10 cellular contexts compared by ENCODE assay signal in the genomic region with DNA sequence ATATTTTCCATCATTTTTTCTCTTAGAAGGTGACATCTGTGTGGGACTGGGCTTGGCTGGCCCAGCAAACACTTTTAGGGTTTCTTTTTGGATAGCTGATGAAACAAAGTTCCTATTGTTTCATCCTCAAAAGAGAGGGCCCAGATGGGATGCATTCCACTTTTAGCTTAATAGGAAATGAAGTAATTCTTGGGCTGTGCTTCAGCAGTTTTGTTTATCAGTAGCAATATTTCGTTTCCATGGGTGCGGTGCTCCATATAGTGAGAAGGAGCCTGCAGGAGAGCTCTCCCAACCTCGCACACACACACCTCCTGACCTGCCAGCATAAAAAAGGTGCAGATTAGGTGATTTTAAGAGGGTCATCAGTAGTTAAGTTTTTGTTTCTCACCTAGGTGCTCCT.
DNase-seq lines count a peak whose midpoint lies in the region; ATAC-seq, FAIRE-seq and TF ChIP-seq lines count a peak whose summit lies in the region.
"Had no signal": no experiment of that assay in that cellular context is flagged by ENCODE, and none has a peak within 500 bp of the region (broad histone marks: within the 10 kb centered on the region; RNA-seq: fewer than 3 reads in every experiment).

No MANE protein-coding gene starts in this region.

- peak overlapping the region; percentile 60; the same call in 1 of the 2 replicates for H3K23ac ChIP-seq in IMR-90 (ENCODE audit: low read depth, low read length)

- no peak overlapping the region; the same call in 1 of the 2 replicates for H4K5ac ChIP-seq in IMR-90 (ENCODE audit: low read depth, low read length)

- H3K4me2 ChIP-seq in IMR-90 (ENCODE audit: low read depth, low read length), result peak overlapping the region; percentile 55

- H4K8ac ChIP-seq in IMR-90 (ENCODE audit: low read depth in 2 of 2, low read length in 2 of 2), result peak overlapping the region; percentile 54 to 71; a peak in 3 of 4 replicates

- H3K27ac Mint-ChIP-seq in endothelial cell (ENCODE audit: unreplicated experiment), result peak overlapping the region; percentile 96
- peak overlapping the region; percentile 76 for H3K27ac Mint-ChIP-seq in mesothelial cell of epicardium
- H3K27ac Mint-ChIP-seq: activated CD8-positive, alpha-beta T cell treated with anti-CD3 and anti-CD28 coated beads for 36 hours; natural killer cell had no signal

- ATAC-seq in IMR-90 (ENCODE audit: low read depth), result peak; percentile 83
- ATAC-seq in GM21717 (IDR thresholded peaks at IDR 0.05; ENCODE audit: unreplicated experiment), result no peak
- ATAC-seq: activated CD8-positive, alpha-beta T cell treated with anti-CD3 and anti-CD28 coated beads for 36 hours; natural killer cell had no signal

- H3K9me3 ChIP-seq in IMR-90 (ENCODE audit: control insufficient read depth, insufficient read depth, low read length) (no peaks in the 10 kb centered on the region), kidney (ENCODE audit: control insufficient read depth in 1 of 2, low read length in 2 of 2) (no peaks in the 10 kb centered on the region)

- H3K4me3 ChIP-seq in IMR-90 (ENCODE audit: insufficient read depth, low read depth, low read length), result no peak overlapping the region
- no peak overlapping the region for H3K4me3 ChIP-seq in kidney (ENCODE audit: low read length in 2 of 2)

- H3K4me3 Mint-ChIP-seq in endothelial cell (ENCODE audit: unreplicated experiment), result no peak overlapping the region
- H3K4me3 Mint-ChIP-seq in mesothelial cell of epicardium, result no peak overlapping the region
- H3K4me3 Mint-ChIP-seq: activated CD8-positive, alpha-beta T cell treated with anti-CD3 and anti-CD28 coated beads for 36 hours; natural killer cell had no signal

- TF ChIP-seq POLR2A in IMR-90 (IDR thresholded peaks at IDR 0.05; ENCODE audit: low read depth, low read length), result no peak

- no peak for TF ChIP-seq CTCF in AG09319 (IDR thresholded peaks at IDR 0.05; ENCODE audit: low read depth, low read length)
- TF ChIP-seq CTCF in IMR-90 (conservative IDR thresholded peaks at IDR 0.05; ENCODE audit: low read depth, low read length), result no peak
- TF ChIP-seq CTCF in endothelial cell (IDR thresholded peaks at IDR 0.05; ENCODE audit: unreplicated experiment), result no peak
- TF ChIP-seq CTCF in mesothelial cell of epicardium (IDR thresholded peaks at IDR 0.05; ENCODE audit: unreplicated experiment), result no peak
- no peak for TF ChIP-seq CTCF in kidney (IDR thresholded peaks at IDR 0.05; ENCODE audit: borderline replicate concordance, extremely low read depth, insufficient read depth)

- no TSS peak for BruUV-seq in IMR-90 (replicated peaks; lab: Mats Ljungman, UMichigan)

- no peaks in the 10 kb centered on the region for H3K27me3 ChIP-seq in IMR-90 (ENCODE audit: control insufficient read depth, insufficient read depth, low read length)

- TF ChIP-seq RAD21 in IMR-90 (IDR thresholded peaks at IDR 0.05; ENCODE audit: low read length), result no peak

- POLR2A ChIA-PET in IMR-90 (lab: Charles Lee; ENCODE audit: unreplicated experiment), result interaction anchor here (0.8 kb wide), 1 partner anchor 162 kb away, joined by 3 read pairs; no protein-coding TSS in a partner anchor

- H2AK5ac ChIP-seq in IMR-90 (ENCODE audit: low read depth, low read length), result no peak overlapping the region

- DNase-seq in AG09319 (ENCODE audit: extremely low read depth, low read depth), result peak; percentile 84
- DNase-seq in IMR-90, result peak; percentile 90
- DNase-seq in endothelial cell (ENCODE audit: low spot score), result peak; percentile 28
- DNase-seq in mesothelial cell of epicardium (ENCODE audit: low spot score in 2 of 2, unreplicated experiment in 2 of 2), result no peak
- DNase-seq in SKM-1 treated with dmso at 0.1 percent for 144 hours (lab: John Stamatoyannopoulos, UW; ENCODE audit: unreplicated experiment), result no peak
- DNase-seq in HPDE6-E6E7 (ENCODE audit: extremely low spot score), result no peak
- DNase-seq in kidney, result no peak
- DNase-seq: activated CD8-positive, alpha-beta T cell treated with anti-CD3 and anti-CD28 coated beads for 36 hours; natural killer cell had no signal

- peak overlapping the region; percentile 63; the same call in 1 of the 2 replicates for H2BK120ac ChIP-seq in IMR-90 (ENCODE audit: low read depth, low read length)

- 0 out of 2 replicates have a peak overlapping the region, but pooled peaks have one; percentile 5 for H4K91ac ChIP-seq in IMR-90 (ENCODE audit: insufficient read depth, low read depth, low read length)

- intact Hi-C loops in IMR-90 (cut with micrococcal nuclease) (no loop called here), kidney (cut with DNase I) (no loop called here)

- no peak overlapping the region for H2AK9ac ChIP-seq in IMR-90 (replicated peaks; ENCODE audit: low read depth, low read length, poor library complexity)

- dilution Hi-C loops in IMR-90 (cut with HindIII; ENCODE audit: low sequenced_read_pairs, unreplicated experiment), result no loop called here

- H3K14ac ChIP-seq in IMR-90 (replicated peaks; ENCODE audit: low read depth, low read length), result peak overlapping the region; percentile 49; the same call in 1 of the 2 replicates

- no peak overlapping the region for H3K9ac ChIP-seq in IMR-90 (ENCODE audit: low read depth, low read length)
- no peak overlapping the region for H3K9ac ChIP-seq in kidney (ENCODE audit: low read length in 2 of 2)

- H4K20me1 ChIP-seq in IMR-90 (ENCODE audit: insufficient read depth, low read length), result peaks cover 5% of the 10 kb centered on the region; the same call in 1 of the 2 replicates

- WGBS in IMR-90 (ENCODE audit: extremely low coverage in 2 of 2, insufficient read length in 1 of 2), 2 experiments, result no CpG with 5 or more reads among the region's 3 CpGs

- H3K9me1 ChIP-seq in IMR-90 (ENCODE audit: insufficient read depth, low read length), result peaks cover 14% of the 10 kb centered on the region

- CTCF ChIA-PET in IMR-90 (lab: Yijun Ruan, JAX), result interaction anchor here (0.8 kb wide), 1 partner anchor 22 kb away, joined by 3 read pairs; no protein-coding TSS in a partner anchor

- H3K56ac ChIP-seq in IMR-90 (ENCODE audit: extremely low read depth, insufficient read depth, low read length), result no peak overlapping the region; the same call in 1 of the 2 replicates

- 0 out of 2 replicates have a peak, but pooled peaks cover 2% of the 10 kb centered on the region for H3K36me3 ChIP-seq in IMR-90 (ENCODE audit: control insufficient read depth, insufficient read depth, low read length)
- H3K36me3 ChIP-seq in kidney (ENCODE audit: control insufficient read depth in 1 of 2, insufficient read depth in 2 of 2, low read length in 2 of 2), result peaks cover 3 to 5% of the 10 kb centered on the region in 2 donors

- in situ Hi-C loops in IMR-90 (cut with MboI; ENCODE audit: low sequenced_read_pairs), result no loop called here

- H3K36me3 Mint-ChIP-seq in endothelial cell (ENCODE audit: low read depth, unreplicated experiment), result peaks cover 14% of the 10 kb centered on the region
- H3K36me3 Mint-ChIP-seq in mesothelial cell of epicardium, result peaks cover 2% of the 10 kb centered on the region
- H3K36me3 Mint-ChIP-seq: natural killer cell had no signal

- H2AFZ ChIP-seq in IMR-90 (replicated peaks; ENCODE audit: low read length, poor library complexity), result no peak overlapping the region

- no peak overlapping the region for H2BK5ac ChIP-seq in IMR-90 (ENCODE audit: low read depth, low read length, poor library complexity, severe bottlenecking)

- peak overlapping the region; percentile 82; the same call in 1 of the 2 replicates for H3K27ac ChIP-seq in IMR-90 (ENCODE audit: insufficient read depth, low read length)
- no peak overlapping the region for H3K27ac ChIP-seq in kidney (ENCODE audit: low read depth in 2 of 2, low read length in 2 of 2)

- H3K4me1 ChIP-seq in IMR-90 (ENCODE audit: control insufficient read depth, insufficient read depth, low read length), result peaks cover 10% of the 10 kb centered on the region
- no peaks in the 10 kb centered on the region for H3K4me1 ChIP-seq in kidney (ENCODE audit: control insufficient read depth in 1 of 2, insufficient read depth in 1 of 2, low read depth in 1 of 2, low read length in 2 of 2)

- 0 out of 2 replicates have a peak overlapping the region, but pooled peaks have one; percentile 42 for H2BK20ac ChIP-seq in IMR-90 (ENCODE audit: low read depth, low read length)

- H3K27me3 Mint-ChIP-seq in endothelial cell (ENCODE audit: unreplicated experiment) (peaks cover 7% of the 10 kb centered on the region), mesothelial cell of epicardium (ENCODE audit: low read depth) (no peaks in the 10 kb centered on the region)
- H3K27me3 Mint-ChIP-seq: activated CD8-positive, alpha-beta T cell treated with anti-CD3 and anti-CD28 coated beads for 36 hours had no signal

- no peak for FAIRE-seq in kidney (lab: Jason Lieb, UNC)

- peaks cover 37% of the 10 kb centered on the region for H3K4me1 Mint-ChIP-seq in endothelial cell (ENCODE audit: unreplicated experiment)
- H3K4me1 Mint-ChIP-seq in mesothelial cell of epicardium, result peaks cover 14% of the 10 kb centered on the region

- peak overlapping the region; percentile 32; the same call in 1 of the 3 replicates for H2BK15ac ChIP-seq in IMR-90 (ENCODE audit: low read depth, low read length)

- H3K79me1 ChIP-seq in IMR-90 (ENCODE audit: low read depth in 1 of 2, low read length in 2 of 2), result peaks cover 24 to 51% of the 10 kb centered on the region in 2 experiments

- peak overlapping the region; percentile 46; the same call in 1 of the 2 replicates for H3K4ac ChIP-seq in IMR-90 (ENCODE audit: low read depth, low read length)

- H3K9me3 Mint-ChIP-seq in endothelial cell (ENCODE audit: unreplicated experiment) (no peaks in the 10 kb centered on the region), mesothelial cell of epicardium (no peaks in the 10 kb centered on the region)
- H3K9me3 Mint-ChIP-seq: activated CD8-positive, alpha-beta T cell treated with anti-CD3 and anti-CD28 coated beads for 36 hours; natural killer cell had no signal

- H3K18ac ChIP-seq in IMR-90 (ENCODE audit: low read depth, low read length), result peak overlapping the region; percentile 46; the same call in 1 of the 2 replicates

TF ChIP-seq in IMR-90, 13 proteins besides CTCF, POLR2A, EP300 and RAD21:
- TF ChIP-seq CEBPB (IDR thresholded peaks at IDR 0.05; ENCODE audit: low read depth, low read length), result peak; percentile 72
- TF ChIP-seq, protein P1, sequence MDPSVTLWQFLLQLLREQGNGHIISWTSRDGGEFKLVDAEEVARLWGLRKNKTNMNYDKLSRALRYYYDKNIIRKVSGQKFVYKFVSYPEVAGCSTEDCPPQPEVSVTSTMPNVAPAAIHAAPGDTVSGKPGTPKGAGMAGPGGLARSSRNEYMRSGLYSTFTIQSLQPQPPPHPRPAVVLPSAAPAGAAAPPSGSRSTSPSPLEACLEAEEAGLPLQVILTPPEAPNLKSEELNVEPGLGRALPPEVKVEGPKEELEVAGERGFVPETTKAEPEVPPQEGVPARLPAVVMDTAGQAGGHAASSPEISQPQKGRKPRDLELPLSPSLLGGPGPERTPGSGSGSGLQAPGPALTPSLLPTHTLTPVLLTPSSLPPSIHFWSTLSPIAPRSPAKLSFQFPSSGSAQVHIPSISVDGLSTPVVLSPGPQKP (IDR thresholded peaks at IDR 0.05; ENCODE audit: borderline replicate concordance, low read depth, low read length), result no peak

Comparison
In these comparisons a context has a peak if more than half of its experiments do, and no peak if none do; other contexts are left out.
1. DNase-seq: peak in AG09319 (single experiment), IMR-90 (single experiment) and endothelial cell (single experiment); none in mesothelial cell of epicardium (0 of 2), SKM-1 treated with dmso at 0.1 percent for 144 hours (single experiment), HPDE6-E6E7 (single experiment) and kidney (single experiment).